15 cellular contexts compared by ENCODE assay signal in the genomic region with DNA sequence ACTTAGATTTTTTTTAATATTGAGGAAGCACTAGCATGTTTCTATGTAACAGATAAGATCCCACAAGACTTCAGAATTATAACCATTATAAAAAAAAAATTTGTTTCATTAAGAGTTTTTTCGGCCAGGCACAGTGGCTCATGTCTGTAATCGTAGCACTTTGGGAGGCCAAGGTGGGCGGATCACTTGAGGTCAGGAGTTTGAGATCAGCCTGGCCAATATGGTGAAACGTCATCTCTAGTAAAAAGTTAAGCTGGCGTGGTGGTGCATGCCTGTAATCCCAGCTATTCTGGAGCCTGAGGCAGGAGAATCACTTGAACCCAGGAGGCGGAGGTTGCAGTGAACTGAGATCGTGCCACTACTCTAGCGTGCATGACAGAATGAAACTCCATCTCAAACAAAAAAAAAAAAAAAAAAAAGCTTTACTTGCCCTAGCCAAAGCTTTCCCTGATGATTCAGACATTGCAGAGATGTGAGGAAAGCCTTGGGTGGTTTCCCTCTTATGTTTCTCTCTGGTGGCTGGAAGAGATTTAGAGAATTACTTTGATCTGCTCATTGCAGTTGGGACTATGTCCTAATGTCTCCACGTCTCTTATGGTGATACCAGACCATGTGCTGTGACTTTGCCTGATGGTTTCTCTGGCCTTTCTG.
DNase-seq lines count a peak whose midpoint lies in the region; ATAC-seq and TF ChIP-seq lines count a peak whose summit lies in the region.
"Had no signal": no experiment of that assay in that cellular context is flagged by ENCODE, and none has a peak within 500 bp of the region (broad histone marks: within the 10 kb centered on the region; RNA-seq: fewer than 3 reads in every experiment).

No MANE protein-coding gene starts in this region.

- no peaks in the 10 kb centered on the region for H3K79me1 ChIP-seq in IMR-90 (ENCODE audit: low read depth in 1 of 2, low read length in 2 of 2)

- TF ChIP-seq CTCF in IMR-90 (conservative IDR thresholded peaks at IDR 0.05; ENCODE audit: low read depth, low read length): no peak

- no CpG with 5 or more reads among the region's 9 CpGs for WGBS in IMR-90 (ENCODE audit: extremely low coverage in 2 of 2, insufficient read length in 1 of 2), 2 experiments

- H2BK20ac ChIP-seq in IMR-90 (ENCODE audit: low read depth, low read length): no peak overlapping the region

- no peak overlapping the region for H4K91ac ChIP-seq in IMR-90 (ENCODE audit: insufficient read depth, low read depth, low read length)

- TF ChIP-seq POLR2A in IMR-90 (IDR thresholded peaks at IDR 0.05; ENCODE audit: low read depth, low read length): no peak

- H3K4me3 ChIP-seq in IMR-90 (ENCODE audit: insufficient read depth, low read depth, low read length): no peak overlapping the region
- H3K4me3 ChIP-seq: BLaER1, dorsolateral prefrontal cortex, PC-9 had no signal

- H3K56ac ChIP-seq in IMR-90 (ENCODE audit: extremely low read depth, insufficient read depth, low read length): no peak overlapping the region

- H3K27ac ChIP-seq in IMR-90 (ENCODE audit: insufficient read depth, low read length): no peak overlapping the region
- H3K27ac ChIP-seq: BLaER1, dorsolateral prefrontal cortex, PC-9 had no signal

- no peaks in the 10 kb centered on the region for H3K9me3 ChIP-seq in IMR-90 (ENCODE audit: control insufficient read depth, insufficient read depth, low read length)
- H3K9me3 ChIP-seq: BLaER1 had no signal

- H4K5ac ChIP-seq in IMR-90 (ENCODE audit: low read depth, low read length): no peak overlapping the region

- in situ Hi-C loops in IMR-90 (cut with MboI; ENCODE audit: low sequenced_read_pairs): no loop called here

- no peak overlapping the region for H3K14ac ChIP-seq in IMR-90 (replicated peaks; ENCODE audit: low read depth, low read length)

- intact Hi-C loops in IMR-90 (cut with micrococcal nuclease): no loop called here

- no peak overlapping the region for H2BK5ac ChIP-seq in IMR-90 (ENCODE audit: low read depth, low read length, poor library complexity, severe bottlenecking)

- ATAC-seq in IMR-90 (ENCODE audit: low read depth) (no peak), SK-N-SH treated with all-trans-retinoic acid at 6 μM for 48 hours (no peak)

- no peak overlapping the region for H2BK15ac ChIP-seq in IMR-90 (ENCODE audit: low read depth, low read length)

- H3K4me2 ChIP-seq in IMR-90 (ENCODE audit: low read depth, low read length): no peak overlapping the region
- H3K4me2 ChIP-seq: BLaER1, PC-9 had no signal

- BruUV-seq in IMR-90 (replicated peaks; lab: Mats Ljungman, UMichigan): no TSS peak

- CTCF ChIA-PET in IMR-90 (lab: Yijun Ruan, JAX): no interaction called here

- no peak overlapping the region for H3K18ac ChIP-seq in IMR-90 (ENCODE audit: low read depth, low read length)

- H3K36me3 ChIP-seq in IMR-90 (ENCODE audit: control insufficient read depth, insufficient read depth, low read length): no peaks in the 10 kb centered on the region
- H3K36me3 ChIP-seq: BLaER1 had no signal

- H3K9me1 ChIP-seq in IMR-90 (ENCODE audit: insufficient read depth, low read length): no peaks in the 10 kb centered on the region

- H2AK9ac ChIP-seq in IMR-90 (replicated peaks; ENCODE audit: low read depth, low read length, poor library complexity): no peak overlapping the region

- dilution Hi-C loops in IMR-90 (cut with HindIII; ENCODE audit: low sequenced_read_pairs, unreplicated experiment): no loop called here

- no peak overlapping the region for H2AK5ac ChIP-seq in IMR-90 (ENCODE audit: low read depth, low read length)

- no peak overlapping the region for H3K9ac ChIP-seq in IMR-90 (ENCODE audit: low read depth, low read length)
- H3K9ac ChIP-seq: BLaER1 had no signal

- no peak overlapping the region for H4K8ac ChIP-seq in IMR-90 (ENCODE audit: low read depth in 2 of 2, low read length in 2 of 2)

- H2AFZ ChIP-seq in IMR-90 (replicated peaks; ENCODE audit: low read length, poor library complexity): no peak overlapping the region
- H2AFZ ChIP-seq: PC-9 had no signal

- POLR2A ChIA-PET in IMR-90 (lab: Charles Lee; ENCODE audit: unreplicated experiment): no interaction called here

- H4K20me1 ChIP-seq in IMR-90 (ENCODE audit: insufficient read depth, low read length): no peaks in the 10 kb centered on the region
- H4K20me1 ChIP-seq: BLaER1 had no signal

- H3K27me3 ChIP-seq in IMR-90 (ENCODE audit: control insufficient read depth, insufficient read depth, low read length): peaks cover 2% of the 10 kb centered on the region; the same call in 1 of the 2 replicates
- H3K27me3 ChIP-seq: BLaER1 had no signal

- TF ChIP-seq RAD21 in IMR-90 (IDR thresholded peaks at IDR 0.05; ENCODE audit: low read length): no peak

- DNase-seq in AG08396 (ENCODE audit: low spot score) (peak; percentile 57), IMR-90 (peak; percentile 35), dedifferentiated amniotic fluid mesenchymal stem cell (ENCODE audit: extremely low spot score) (peak; percentile 83), kidney tubule cell (ENCODE audit: low spot score) (peak; percentile 86), C1 segment of cervical spinal cord (lab: John Stamatoyannopoulos, UW) (no peak)
- DNase-seq in stimulated activated naive CD4-positive, alpha-beta T cell (lab: John Stamatoyannopoulos, UW): no peak
- DNase-seq in activated CD8-positive, alpha-beta memory T cell treated with anti-CD3 and anti-CD28 coated beads for 24 hours: no peak
- DNase-seq: dorsolateral prefrontal cortex; GDM1; NCI-H2171 treated with DMSO at 0.1 percent for 48 hours; stimulated activated CD4-positive, alpha-beta T cell treated with anti-CD3 and anti-CD28 coated beads, Interleukin-12 subunit alpha, Interleukin-12 subunit beta, amount 100 ng/mL, for 4 hours; T-helper 9 cell had no signal

- no peak overlapping the region for H3K4ac ChIP-seq in IMR-90 (ENCODE audit: low read depth, low read length)

- no peak overlapping the region for H3K23ac ChIP-seq in IMR-90 (ENCODE audit: low read depth, low read length)

- H3K4me1 ChIP-seq in IMR-90 (ENCODE audit: control insufficient read depth, insufficient read depth, low read length): no peaks in the 10 kb centered on the region
- H3K4me1 ChIP-seq: BLaER1 had no signal

- H2BK120ac ChIP-seq in IMR-90 (ENCODE audit: low read depth, low read length): no peak overlapping the region

TF ChIP-seq in IMR-90, 13 proteins besides CTCF, POLR2A, EP300 and RAD21 (continues in another document):
- no peak for TF ChIP-seq NFE2L2 (IDR thresholded peaks at IDR 0.05; ENCODE audit: low read depth, low read length)
- TF ChIP-seq, protein P1, sequence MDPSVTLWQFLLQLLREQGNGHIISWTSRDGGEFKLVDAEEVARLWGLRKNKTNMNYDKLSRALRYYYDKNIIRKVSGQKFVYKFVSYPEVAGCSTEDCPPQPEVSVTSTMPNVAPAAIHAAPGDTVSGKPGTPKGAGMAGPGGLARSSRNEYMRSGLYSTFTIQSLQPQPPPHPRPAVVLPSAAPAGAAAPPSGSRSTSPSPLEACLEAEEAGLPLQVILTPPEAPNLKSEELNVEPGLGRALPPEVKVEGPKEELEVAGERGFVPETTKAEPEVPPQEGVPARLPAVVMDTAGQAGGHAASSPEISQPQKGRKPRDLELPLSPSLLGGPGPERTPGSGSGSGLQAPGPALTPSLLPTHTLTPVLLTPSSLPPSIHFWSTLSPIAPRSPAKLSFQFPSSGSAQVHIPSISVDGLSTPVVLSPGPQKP (IDR thresholded peaks at IDR 0.05; ENCODE audit: borderline replicate concordance, low read depth, low read length): no peak
- TF ChIP-seq, protein P2, sequence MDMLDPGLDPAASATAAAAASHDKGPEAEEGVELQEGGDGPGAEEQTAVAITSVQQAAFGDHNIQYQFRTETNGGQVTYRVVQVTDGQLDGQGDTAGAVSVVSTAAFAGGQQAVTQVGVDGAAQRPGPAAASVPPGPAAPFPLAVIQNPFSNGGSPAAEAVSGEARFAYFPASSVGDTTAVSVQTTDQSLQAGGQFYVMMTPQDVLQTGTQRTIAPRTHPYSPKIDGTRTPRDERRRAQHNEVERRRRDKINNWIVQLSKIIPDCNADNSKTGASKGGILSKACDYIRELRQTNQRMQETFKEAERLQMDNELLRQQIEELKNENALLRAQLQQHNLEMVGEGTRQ (IDR thresholded peaks at IDR 0.05; ENCODE audit: low read depth, low read length): no peak
- TF ChIP-seq RCOR1 (IDR thresholded peaks at IDR 0.05; ENCODE audit: insufficient replicate concordance, low read length): no peak
- TF ChIP-seq MAFK (IDR thresholded peaks at IDR 0.05; ENCODE audit: low read depth, low read length): no peak
- no peak for TF ChIP-seq MAZ (IDR thresholded peaks at IDR 0.05; ENCODE audit: borderline replicate concordance, low read depth, low read length)
- no peak for TF ChIP-seq MXI1 (IDR thresholded peaks at IDR 0.05; ENCODE audit: borderline replicate concordance, low read depth, low read length)
- no peak for TF ChIP-seq BHLHE40 (IDR thresholded peaks at IDR 0.05; ENCODE audit: low read depth, low read length)

TF ChIP-seq in SK-N-SH treated with all-trans-retinoic acid at 6 μM for 48 hours, 23 proteins besides CTCF, POLR2A, EP300 and RAD21 (continues in another document):
- TF ChIP-seq, protein P3, sequence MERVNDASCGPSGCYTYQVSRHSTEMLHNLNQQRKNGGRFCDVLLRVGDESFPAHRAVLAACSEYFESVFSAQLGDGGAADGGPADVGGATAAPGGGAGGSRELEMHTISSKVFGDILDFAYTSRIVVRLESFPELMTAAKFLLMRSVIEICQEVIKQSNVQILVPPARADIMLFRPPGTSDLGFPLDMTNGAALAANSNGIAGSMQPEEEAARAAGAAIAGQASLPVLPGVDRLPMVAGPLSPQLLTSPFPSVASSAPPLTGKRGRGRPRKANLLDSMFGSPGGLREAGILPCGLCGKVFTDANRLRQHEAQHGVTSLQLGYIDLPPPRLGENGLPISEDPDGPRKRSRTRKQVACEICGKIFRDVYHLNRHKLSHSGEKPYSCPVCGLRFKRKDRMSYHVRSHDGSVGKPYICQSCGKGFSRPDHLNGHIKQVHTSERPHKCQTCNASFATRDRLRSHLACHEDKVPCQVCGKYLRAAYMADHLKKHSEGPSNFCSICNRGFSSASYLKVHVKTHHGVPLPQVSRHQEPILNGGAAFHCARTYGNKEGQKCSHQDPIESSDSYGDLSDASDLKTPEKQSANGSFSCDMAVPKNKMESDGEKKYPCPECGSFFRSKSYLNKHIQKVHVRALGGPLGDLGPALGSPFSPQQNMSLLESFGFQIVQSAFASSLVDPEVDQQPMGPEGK (CRISPR knock-in tag; IDR thresholded peaks at IDR 0.05; ENCODE audit: borderline replicate concordance): no peak
- TF ChIP-seq ARNTL (CRISPR knock-in tag; IDR thresholded peaks at IDR 0.05; ENCODE audit: borderline replicate concordance, low read depth) (no peak), ZNF8 (CRISPR knock-in tag; IDR thresholded peaks at IDR 0.05) (no peak), ZC3H10 (CRISPR knock-in tag; IDR thresholded peaks at IDR 0.05) (no peak), ZNF565 (CRISPR knock-in tag; conservative IDR thresholded peaks at IDR 0.05; ENCODE audit: low read depth) (no peak), OSR1 (CRISPR knock-in tag; IDR thresholded peaks at IDR 0.05) (no peak)

Comparison
In these comparisons a context has a peak if more than half of its experiments do, and no peak if none do; other contexts are left out.
1. DNase-seq: peak in AG08396 (single experiment), IMR-90 (single experiment), dedifferentiated amniotic fluid mesenchymal stem cell (single experiment) and kidney tubule cell (single experiment); none in stimulated activated naive CD4-positive, alpha-beta T cell (0 of 6), activated CD8-positive, alpha-beta memory T cell treated with anti-CD3 and anti-CD28 coated beads for 24 hours (single experiment) and C1 segment of cervical spinal cord (0 of 14).